In genomic region chr1:71414229-71414628, GRCh38 we compare ENCODE assay signal across 12 cellular contexts.
DNase-seq lines count a peak whose midpoint lies in the region; ATAC-seq and TF ChIP-seq lines count a peak whose summit lies in the region.
"Had no signal": no experiment of that assay in that cellular context is flagged by ENCODE, and none has a peak within 500 bp of the region (broad histone marks: within the 10 kb centered on the region; RNA-seq: fewer than 3 reads in every experiment).

No MANE protein-coding gene starts in this region.

- H3K4me3 ChIP-seq in HL-60 (replicated peaks; ENCODE audit: insufficient read depth, low read length) (no peak overlapping the region), psoas muscle (no peak overlapping the region)
- H3K4me3 ChIP-seq: smooth muscle cell, tibial nerve had no signal

- H3K27ac ChIP-seq in HL-60 (replicated peaks) (no peak overlapping the region; the same call in 1 of the 2 replicates), psoas muscle (no peak overlapping the region)

- intact Hi-C loops in psoas muscle (cut with DNase I) = no loop called here

- H3K27me3 ChIP-seq in HL-60 (ENCODE audit: insufficient read depth, poor library complexity, severe bottlenecking) = no peaks in the 10 kb centered on the region
- no peaks in the 10 kb centered on the region for H3K27me3 ChIP-seq in psoas muscle (ENCODE audit: insufficient read depth in 3 of 3, low read length in 2 of 3)
- H3K27me3 ChIP-seq: tibial nerve had no signal

- 46 to 54% (median 54%) methylated on average over 1 of the region's 1 CpG for WGBS in psoas muscle, 3 donors

- no peaks in the 10 kb centered on the region for H3K4me1 ChIP-seq in psoas muscle

- ATAC-seq in psoas muscle (no peak), GM19452 (IDR thresholded peaks at IDR 0.05; ENCODE audit: unreplicated experiment) (no peak)

- no peaks in the 10 kb centered on the region for H3K36me3 ChIP-seq in psoas muscle (ENCODE audit: insufficient read depth in 1 of 2, low read depth in 1 of 2)
- H3K36me3 ChIP-seq: tibial nerve had no signal

- TF ChIP-seq CTCF in HL-60 (IDR thresholded peaks at IDR 0.05; ENCODE audit: insufficient read depth, low read length) (no peak), psoas muscle (IDR thresholded peaks at IDR 0.05) (no peak)

- peak; percentile 18 to 65 for DNase-seq in HL-60 (ENCODE audit: low read depth in 1 of 2, low spot score in 1 of 2)
- peak; percentile 68 for DNase-seq in NCI-H2029 treated with DMSO at 0.1 percent for 48 hours (lab: John Stamatoyannopoulos, UW)
- DNase-seq in SIG-M5 (lab: John Stamatoyannopoulos, UW) = peak; percentile 56
- DNase-seq in myocyte (ENCODE audit: low read depth) = peak; percentile 37
- no peak for DNase-seq in cerebellar cortex (ENCODE audit: low spot score)
- DNase-seq in psoas muscle = no peak
- DNase-seq: activated T-cell treated with anti-CD3 and anti-CD28 coated beads, Interleukin-2, amount 50 U/mL, for 24 hours; amygdala; NCI-H187 had no signal

- no peaks in the 10 kb centered on the region for H3K9me3 ChIP-seq in psoas muscle
- H3K9me3 ChIP-seq: tibial nerve had no signal

Comparison
In these comparisons a context has a peak if more than half of its experiments do, and no peak if none do; other contexts are left out.
1. DNase-seq: peak in HL-60 (2 of 2), NCI-H2029 treated with DMSO at 0.1 percent for 48 hours (single experiment), SIG-M5 (single experiment) and myocyte (single experiment); none in cerebellar cortex (single experiment) and psoas muscle (0 of 2).